In the genomic region with DNA sequence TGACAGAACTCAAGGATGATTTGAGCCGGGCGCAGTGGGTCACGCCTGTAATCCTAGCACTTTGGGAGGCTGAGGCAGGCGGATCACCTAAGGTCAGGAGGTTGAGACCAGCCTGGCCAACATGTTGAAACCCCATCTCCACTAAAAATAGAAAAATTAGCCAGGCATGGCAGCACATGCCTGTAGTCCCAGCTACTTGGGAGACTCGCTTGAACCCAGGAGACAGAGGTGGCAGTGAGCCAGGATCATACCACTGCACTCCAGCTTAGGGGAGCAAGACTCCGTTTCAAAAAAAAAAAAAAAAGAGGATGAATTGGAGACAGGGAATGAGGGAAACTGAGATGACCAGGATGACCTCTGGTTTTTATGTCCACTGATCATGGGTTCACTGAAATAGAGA, we compare ENCODE assay signal across 33 cellular contexts.
"Had no signal": no experiment of that assay in that cellular context is flagged by ENCODE, and none has a peak within 500 bp of the region (broad histone marks: within the 10 kb centered on the region; RNA-seq: fewer than 3 reads in every experiment).

No MANE protein-coding gene starts in this region.

- H3K4me1 ChIP-seq: adrenal gland, ascending aorta, body of pancreas, breast epithelium had no signal

- H3K36me3 ChIP-seq: adrenal gland, ascending aorta, brain microvascular endothelial cell, breast epithelium, cardiac muscle cell had no signal

- DNase-seq: activated effector memory CD4-positive, alpha-beta T cell treated with anti-CD3 and anti-CD28 coated beads, Interleukin-2, amount 50 U/mL, for 16 hours; activated effector memory CD4-positive, alpha-beta T cell treated with Interleukin-2 at 50 U/mL for 16 hours; activated gamma-delta T cell; activated gamma-delta T cell treated with Interleukin-2 at 50 U/mL for 16 hours; activated naive CD4-positive, alpha-beta T cell; activated naive CD4-positive, alpha-beta T cell treated with anti-CD3 and anti-CD28 coated beads for 36 hours; activated naive CD4-positive, alpha-beta T cell treated with anti-CD3 and anti-CD28 coated beads, Interleukin-2, amount 10 ng/mL, durations not matched to agents 7 days and 5 days; activated naive CD4-positive, alpha-beta T cell treated with anti-CD3 and anti-CD28 coated beads, Interleukin-2, amount 50 U/mL, for 16 hours; activated naive CD4-positive, alpha-beta T cell treated with Interleukin-2 at 50 U/mL for 16 hours; activated naive CD8-positive, alpha-beta T cell treated with anti-CD3 and anti-CD28 coated beads for 36 hours; activated naive CD8-positive, alpha-beta T cell treated with anti-CD3 and anti-CD28 coated beads, Interleukin-2, amount 10 ng/mL, durations not matched to agents 7 days and 5 days; activated naive CD8-positive, alpha-beta T cell treated with anti-CD3 and anti-CD28 coated beads, Interleukin-2, amount 50 U/mL, for 24 hours; activated T-cell treated with anti-CD3 and anti-CD28 coated beads, Interleukin-2, amount 50 U/mL, for 24 hours; activated T-cell treated with anti-CD3 and anti-CD28 coated beads, Interleukin-2, amount 50 U/mL, for 4 hours; activated T-cell treated with anti-CD3 and anti-CD28 coated beads, Interleukin-2, amount 50 U/mL, for 48 hours; activated T-cell treated with anti-CD3 and anti-CD28 coated beads, Interleukin-2, amount 50 U/mL, for 72 hours; adrenal gland; amniotic stem cell; amygdala; anterior cingulate cortex; aorta; body of pancreas; brain microvascular endothelial cell; caudate nucleus; central memory CD4-positive, alpha-beta T cell; cerebellar nuclear complex had no signal

- H3K27ac ChIP-seq: adrenal gland, ascending aorta, body of pancreas, brain microvascular endothelial cell, breast epithelium, cardiac muscle cell had no signal

- H3K9me3 ChIP-seq: adrenal gland, ascending aorta, body of pancreas, breast epithelium had no signal

- H3K27me3 ChIP-seq: adrenal gland, ascending aorta, body of pancreas, brain microvascular endothelial cell, breast epithelium, cardiac muscle cell had no signal

- H3K4me3 ChIP-seq: adrenal gland, ascending aorta, body of pancreas, breast epithelium, cardiac muscle cell had no signal

- ATAC-seq: activated naive CD4-positive, alpha-beta T cell treated with anti-CD3 and anti-CD28 coated beads, Interleukin-2, amount 50 U/mL, for 72 hours; activated naive CD8-positive, alpha-beta T cell treated with anti-CD3 and anti-CD28 coated beads, Interleukin-2, amount 50 U/mL, for 24 hours; activated T-cell treated with anti-CD3 and anti-CD28 coated beads, Interleukin-2, amount 50 U/mL, for 4 hours; activated T-cell treated with anti-CD3 and anti-CD28 coated beads, Interleukin-2, amount 50 U/mL, for 72 hours; activated T-helper 17 cell treated with anti-CD3 and anti-CD28 coated beads, Interleukin-2, amount 50 U/mL, for 72 hours; body of pancreas had no signal

- FAIRE-seq: astrocyte, bronchial epithelial cell had no signal
